ENCODE assay signal across 8 cellular contexts in genomic region chr6:19804362-19805145, GRCh38. TPM values are rescaled to one million over a fixed set of nuclear protein-coding genes. Genes with fewer than 3 reads are reported as not detected.
DNase-seq lines count a peak whose midpoint lies in the region; ATAC-seq and TF ChIP-seq lines count a peak whose summit lies in the region.

No MANE protein-coding gene starts in this region.

- intact Hi-C loops in lower leg skin (cut with DNase I; ENCODE audit: low total_unique reads) = no loop called here

- POLR2A ChIA-PET in AG04450 (lab: Yijun Ruan, JAX) = interaction anchor here (0.5 to 3.2 kb wide), 8 partner anchors 20 to 171 kb away, joined by 3 to 93 read pairs (median 4); partner anchors contain the start of gene ID4
- POLR2A ChIA-PET in activated CD4-positive, alpha-beta T cell treated with anti-CD3 and anti-CD28 coated beads, Interleukin-2, amount 10 ng/mL, durations not matched to agents 7 days and 5 days (lab: Charles Lee) = no interaction called here

- CTCF ChIA-PET in AG04450 (lab: Charles Lee) = interaction anchor here (0.6 to 1.8 kb wide), 3 partner anchors 31 to 171 kb away, joined by 3 to 5 read pairs (median 4); no protein-coding TSS in a partner anchor
- CTCF ChIA-PET in activated CD4-positive, alpha-beta T cell treated with anti-CD3 and anti-CD28 coated beads, Interleukin-2, amount 10 ng/mL, durations not matched to agents 7 days and 5 days (lab: Charles Lee) = no interaction called here

- peak; percentile 93 for DNase-seq in AG04450 (ENCODE audit: low read depth, low spot score)
- DNase-seq in NCI-H2171 treated with DMSO at 0.1 percent for 48 hours (lab: John Stamatoyannopoulos, UW) = peak; percentile 97
- peak; percentile 68 for DNase-seq in activated CD4-positive, alpha-beta T cell treated with anti-CD3 and anti-CD28 coated beads, Interleukin-2, amount 10 ng/mL, durations not matched to agents 7 days and 5 days
- DNase-seq in effector memory CD8-positive, alpha-beta T cell = no peak
- peak; percentile 90 to 99 for DNase-seq in lower leg skin (ENCODE audit: low spot score in 2 of 2)
- peak; percentile 51 for DNase-seq in stimulated activated CD4-positive, alpha-beta T cell treated with anti-CD3 and anti-CD28 coated beads, Interleukin-4, amount 100 ng/mL, for 24 hours

- TF ChIP-seq POLR2A in lower leg skin (IDR thresholded peaks at IDR 0.05) = no peak

- peaks cover 5% of the 10 kb centered on the region; the same call in 1 of the 2 replicates for H3K9me3 ChIP-seq in AG04450 (ENCODE audit: control insufficient read depth, insufficient read depth, low read length)

- peaks cover 26% of the 10 kb centered on the region for H3K27me3 Mint-ChIP-seq in activated CD4-positive, alpha-beta T cell treated with anti-CD3 and anti-CD28 coated beads, Interleukin-2, amount 10 ng/mL, durations not matched to agents 7 days and 5 days
- H3K27me3 Mint-ChIP-seq in effector memory CD8-positive, alpha-beta T cell = peaks cover 23 to 52% of the 10 kb centered on the region in 2 donors

- H3K36me3 Mint-ChIP-seq in activated CD4-positive, alpha-beta T cell treated with anti-CD3 and anti-CD28 coated beads, Interleukin-2, amount 10 ng/mL, durations not matched to agents 7 days and 5 days (ENCODE audit: low read depth) = no peaks in the 10 kb centered on the region
- H3K36me3 Mint-ChIP-seq in effector memory CD8-positive, alpha-beta T cell (ENCODE audit: insufficient read depth) = no peaks in the 10 kb centered on the region

- WGBS in lower leg skin, 2 donors = 1% methylated on average over 49 to 65 of the region's 74 CpGs

- TF ChIP-seq CTCF in AG04450 (IDR thresholded peaks at IDR 0.05; ENCODE audit: low read depth, low read length) (no peak), lower leg skin (IDR thresholded peaks at IDR 0.05) (peak in 1 of 3 donors; percentile 72)

- H3K9me3 Mint-ChIP-seq in activated CD4-positive, alpha-beta T cell treated with anti-CD3 and anti-CD28 coated beads, Interleukin-2, amount 10 ng/mL, durations not matched to agents 7 days and 5 days = no peaks in the 10 kb centered on the region
- no peaks in the 10 kb centered on the region for H3K9me3 Mint-ChIP-seq in effector memory CD8-positive, alpha-beta T cell

- no peak overlapping the region for H3K27ac Mint-ChIP-seq in activated CD4-positive, alpha-beta T cell treated with anti-CD3 and anti-CD28 coated beads, Interleukin-2, amount 10 ng/mL, durations not matched to agents 7 days and 5 days
- H3K27ac Mint-ChIP-seq in effector memory CD8-positive, alpha-beta T cell = no peak overlapping the region

- H3K27ac ChIP-seq in AG04450 (ENCODE audit: low read depth, low read length) = peak overlapping the region; percentile 69

- H3K4me3 ChIP-seq in AG04450 (ENCODE audit: low read depth, low read length) (peak overlapping the region; percentile 75), lower leg skin (ENCODE audit: low read depth, poor library complexity, severe bottlenecking) (peak overlapping the region; percentile 32)

- H3K4me3 Mint-ChIP-seq in activated CD4-positive, alpha-beta T cell treated with anti-CD3 and anti-CD28 coated beads, Interleukin-2, amount 10 ng/mL, durations not matched to agents 7 days and 5 days = peak overlapping the region; percentile 60
- H3K4me3 Mint-ChIP-seq in effector memory CD8-positive, alpha-beta T cell = peak overlapping the region; percentile 73 to 74

- H3K27me3 ChIP-seq in AG04450 (ENCODE audit: control insufficient read depth, insufficient read depth, low read length) = no peaks in the 10 kb centered on the region

- peak; percentile 92 for ATAC-seq in GM18873 (IDR thresholded peaks at IDR 0.05; ENCODE audit: low FRiP score, unreplicated experiment)
- peak; percentile 89 for ATAC-seq in HG03108 (IDR thresholded peaks at IDR 0.05; ENCODE audit: unreplicated experiment)
- peak; percentile 19 for ATAC-seq in effector memory CD8-positive, alpha-beta T cell (replicated peaks)

- H3K4me1 Mint-ChIP-seq in activated CD4-positive, alpha-beta T cell treated with anti-CD3 and anti-CD28 coated beads, Interleukin-2, amount 10 ng/mL, durations not matched to agents 7 days and 5 days = peaks cover 10% of the 10 kb centered on the region
- H3K4me1 Mint-ChIP-seq in effector memory CD8-positive, alpha-beta T cell (ENCODE audit: low read depth in 2 of 2) = peaks cover 4 to 8% of the 10 kb centered on the region in 2 donors

RNA-seq across cellular contexts. Expression of gene ID4, which starts 32.6 kb away (rescaled TPM):
- polyA plus RNA-seq in AG04450 (2011; rRNA removed) = 0.32 and 0.55 TPM in 2 replicates
- 0.14 and 0.35 TPM in 2 replicates for polyA minus RNA-seq in AG04450 (2011; rRNA and poly(A)+ RNA removed)
- total RNA-seq in activated CD4-positive, alpha-beta T cell treated with anti-CD3 and anti-CD28 coated beads, Interleukin-2, amount 10 ng/mL, durations not matched to agents 7 days and 5 days = not detected
- total RNA-seq in lower leg skin = 100 to 1,000 TPM; 210 to 294 (median 234) TPM

Comparison
In these comparisons a context has a peak if more than half of its experiments do, and no peak if none do; other contexts are left out.
1. DNase-seq: peak in AG04450 (single experiment), NCI-H2171 treated with DMSO at 0.1 percent for 48 hours (single experiment), activated CD4-positive, alpha-beta T cell treated with anti-CD3 and anti-CD28 coated beads, Interleukin-2, amount 10 ng/mL, durations not matched to agents 7 days and 5 days (single experiment), lower leg skin (2 of 2) and stimulated activated CD4-positive, alpha-beta T cell treated with anti-CD3 and anti-CD28 coated beads, Interleukin-4, amount 100 ng/mL, for 24 hours (single experiment); none in effector memory CD8-positive, alpha-beta T cell (0 of 3).
2. ATAC-seq: peak in every context shown above with its lines; median percentile 92 in GM18873; 89 in HG03108; 19 in effector memory CD8-positive, alpha-beta T cell.
3. RNA of gene ID4, which starts 32.6 kb away (total RNA-seq): 210 to 294 TPM in lower leg skin; not detected in activated CD4-positive, alpha-beta T cell treated with anti-CD3 and anti-CD28 coated beads, Interleukin-2, amount 10 ng/mL, durations not matched to agents 7 days and 5 days; every median in the first group is over 100 times any median in the second.